In genomic region chr7:81478664-81479063, GRCh38 we compare ENCODE assay signal across 19 cellular contexts.
A peak's percentile ranks its signal among the peaks of the same experiment; 100 is the strongest.
DNase-seq lines count a peak whose midpoint lies in the region; TF ChIP-seq lines count a peak whose summit lies in the region.
"Had no signal": no experiment of that assay in that cellular context is flagged by ENCODE, and none has a peak within 500 bp of the region (broad histone marks: within the 10 kb centered on the region; RNA-seq: fewer than 3 reads in every experiment).

No MANE protein-coding gene starts in this region.

- no peak overlapping the region for H2AFZ ChIP-seq in hepatocyte

- H3K79me2 ChIP-seq in hepatocyte = no peaks in the 10 kb centered on the region

- TF ChIP-seq CTCF in hepatocyte (IDR thresholded peaks at IDR 0.05; ENCODE audit: poor library complexity) = no peak
- TF ChIP-seq CTCF in transverse colon (IDR thresholded peaks at IDR 0.05) = no peak
- TF ChIP-seq CTCF in brain microvascular endothelial cell (IDR thresholded peaks at IDR 0.05; ENCODE audit: low read depth, low read length, missing control alignments) = no peak

- H4K20me1 ChIP-seq in hepatocyte (ENCODE audit: insufficient read depth, poor library complexity, severe bottlenecking) = no peaks in the 10 kb centered on the region

- 87% methylated on average over 5 of the region's 5 CpGs for WGBS in hepatocyte (ENCODE audit: low lambda C conversion rate, missing lambda C conversion rate)
- 74 to 80% methylated on average over 2 to 5 of the region's 5 CpGs for WGBS in transverse colon (ENCODE audit: low coverage in 1 of 2), 2 donors

- H3K36me3 ChIP-seq in hepatocyte (replicated peaks; ENCODE audit: insufficient read depth, low read depth) (no peaks in the 10 kb centered on the region), transverse colon (no peaks in the 10 kb centered on the region), brain microvascular endothelial cell (replicated peaks) (no peaks in the 10 kb centered on the region)
- H3K36me3 ChIP-seq: SJCRH30 had no signal

- H3K9me3 ChIP-seq in hepatocyte (ENCODE audit: low read depth) (no peaks in the 10 kb centered on the region), transverse colon (no peaks in the 10 kb centered on the region)
- H3K9me3 ChIP-seq: A549, SJCRH30 had no signal

- H3K4me3 ChIP-seq in hepatocyte (no peak overlapping the region), transverse colon (no peak overlapping the region), brain microvascular endothelial cell (ENCODE audit: low read depth, low read length) (no peak overlapping the region)
- H3K4me3 ChIP-seq: A549, SJCRH30 had no signal

- TF ChIP-seq EP300 in transverse colon (IDR thresholded peaks at IDR 0.05; ENCODE audit: low read depth) = no peak

- H3K27ac ChIP-seq in hepatocyte (no peak overlapping the region), transverse colon (peak overlapping the region in 1 of 4 donors; percentile 55), brain microvascular endothelial cell (no peak overlapping the region)
- H3K27ac ChIP-seq: A549, HL-60, SJCRH30 had no signal

- H3K9me2 ChIP-seq in hepatocyte (replicated peaks; ENCODE audit: insufficient read depth) = no peaks in the 10 kb centered on the region

- H3K4me2 ChIP-seq in hepatocyte = no peak overlapping the region
- H3K4me2 ChIP-seq: A549 had no signal

- DNase-seq in NCI-H510A treated with DMSO at 0.1 percent for 48 hours (lab: John Stamatoyannopoulos, UW) = peak; percentile 19
- DNase-seq in NCI-H510A (lab: John Stamatoyannopoulos, UW) = no peak
- peak; percentile 23 for DNase-seq in NCI-H748 treated with DMSO at 0.1 percent for 48 hours (lab: John Stamatoyannopoulos, UW)
- peak; percentile 80 for DNase-seq in hepatocyte (ENCODE audit: low spot score)
- DNase-seq in transverse colon = peak; percentile 48
- DNase-seq in NCI-H446 treated with DMSO at 0.1 percent for 48 hours (lab: John Stamatoyannopoulos, UW) = no peak
- DNase-seq in AG08396 (ENCODE audit: low spot score) = no peak
- DNase-seq in brain microvascular endothelial cell = no peak
- DNase-seq: activated CD4-positive, alpha-beta T cell treated with anti-CD3 and anti-CD28 coated beads, Interleukin-2, amount 10 ng/mL, durations not matched to agents 7 days and 5 days; central memory CD4-positive, alpha-beta T cell; effector CD8-positive, alpha-beta T cell; Karpas-422; left cardiac atrium; NCI-H1436 treated with DMSO at 0.1 percent for 48 hours; SJCRH30; stimulated activated CD4-positive, alpha-beta T cell treated with anti-CD3 and anti-CD28 coated beads, Interleukin-12 subunit alpha, Interleukin-12 subunit beta, amount 100 ng/mL, for 4 hours; stimulated activated naive CD4-positive, alpha-beta T cell treated with Interleukin-2 at 50 U/mL for 16 hours had no signal

- in situ Hi-C loops in transverse colon (cut with MboI; ENCODE audit: low pct_ligation_motif_present in 1 of 4, low pct_unique_long_range_greater_than_20kb in 1 of 4, low sequenced_read_pairs in 3 of 4) (loop anchor here (25.0 kb wide), 3 partner anchors 534 to 1109 kb away; no protein-coding TSS in a partner anchor), brain microvascular endothelial cell (cut with HindIII; ENCODE audit: low pct_ligation_motif_present, low sequenced_read_pairs) (no loop called here)

- H3K4me1 ChIP-seq in hepatocyte (ENCODE audit: insufficient read depth) = no peaks in the 10 kb centered on the region
- peaks cover 0 to 6% (median 1%) of the 10 kb centered on the region in 4 donors for H3K4me1 ChIP-seq in transverse colon
- H3K4me1 ChIP-seq: A549, SJCRH30 had no signal

- intact Hi-C loops in transverse colon (cut with DNase I; ENCODE audit: low total_unique reads) = no loop called here

- TF ChIP-seq POLR2A in transverse colon (IDR thresholded peaks at IDR 0.05) = no peak

- H3K27me3 ChIP-seq in hepatocyte (no peaks in the 10 kb centered on the region), transverse colon (no peaks in the 10 kb centered on the region), brain microvascular endothelial cell (replicated peaks) (no peaks in the 10 kb centered on the region)
- H3K27me3 ChIP-seq: SJCRH30 had no signal

Comparison
In these comparisons a context has a peak if more than half of its experiments do, and no peak if none do; other contexts are left out.
1. DNase-seq: peak in NCI-H510A treated with DMSO at 0.1 percent for 48 hours (single experiment), NCI-H748 treated with DMSO at 0.1 percent for 48 hours (single experiment), hepatocyte (single experiment) and transverse colon (single experiment); none in NCI-H510A (single experiment), NCI-H446 treated with DMSO at 0.1 percent for 48 hours (single experiment), AG08396 (single experiment) and brain microvascular endothelial cell (single experiment).